8 cellular contexts compared by ENCODE assay signal in genomic region chr11:64229959-64230208, GRCh38. TPM values are rescaled to one million over a fixed set of nuclear protein-coding genes. Genes with fewer than 3 reads are reported as not detected.
DNase-seq lines count a peak whose midpoint lies in the region; ATAC-seq and TF ChIP-seq lines count a peak whose summit lies in the region.

No MANE protein-coding gene starts in this region.

- H3F3A ChIP-seq in PC-9 (ENCODE audit: insufficient read depth, low read depth) = peaks cover 26% of the 10 kb centered on the region

- H3K4me1 Mint-ChIP-seq in CD4-positive, CD25-positive, alpha-beta regulatory T cell = peaks cover 0 to 61% (median 34%) of the 10 kb centered on the region in 4 donors

- peak overlapping the region; percentile 76 for H3K4me2 ChIP-seq in PC-9

- POLR2A ChIA-PET in PC-9 (lab: Charles Lee; ENCODE audit: unreplicated experiment) = no interaction called here

- no TSS peak for BruUV-seq in PC-9 (replicated peaks; lab: Mats Ljungman, UMichigan)

- peak overlapping the region; percentile 87 to 93 (median 91) for H3K27ac Mint-ChIP-seq in CD4-positive, CD25-positive, alpha-beta regulatory T cell

- TF ChIP-seq CTCF in PC-9 (conservative IDR thresholded peaks at IDR 0.05) (no peak), epithelial cell of esophagus (IDR thresholded peaks at IDR 0.05; ENCODE audit: insufficient read depth, low read depth, low read length, missing control alignments) (no peak), neutrophil (IDR thresholded peaks at IDR 0.05) (no peak), GM10266 (IDR thresholded peaks at IDR 0.05; ENCODE audit: control insufficient read depth, insufficient read depth, low read depth, missing control alignments) (no peak)

- H3K79me2 ChIP-seq in PC-9 (ENCODE audit: low read depth) = peaks cover 31% of the 10 kb centered on the region

- H3K27me3 ChIP-seq in CD4-positive, CD25-positive, alpha-beta regulatory T cell (ENCODE audit: control insufficient read depth, insufficient read depth, low read length) = no peaks in the 10 kb centered on the region
- H3K27me3 ChIP-seq in PC-9 (ENCODE audit: insufficient read depth, low read depth) = no peaks in the 10 kb centered on the region
- H3K27me3 ChIP-seq in neutrophil = peaks cover 15% of the 10 kb centered on the region

- H3K9me2 ChIP-seq in PC-9 (ENCODE audit: insufficient read depth) = no peaks in the 10 kb centered on the region

- H3K36me3 ChIP-seq in CD4-positive, CD25-positive, alpha-beta regulatory T cell (ENCODE audit: control insufficient read depth, insufficient read depth, low read length) = no peaks in the 10 kb centered on the region
- H3K36me3 ChIP-seq in PC-9 (ENCODE audit: low read depth) (no peaks in the 10 kb centered on the region), neutrophil (no peaks in the 10 kb centered on the region)

- H3K36me3 Mint-ChIP-seq in CD4-positive, CD25-positive, alpha-beta regulatory T cell = no peaks in the 10 kb centered on the region

- H4K20me1 ChIP-seq in PC-9 (ENCODE audit: insufficient read depth) = peaks cover 3% of the 10 kb centered on the region

- intact Hi-C loops in PC-9 (cut with micrococcal nuclease; ENCODE audit: unreplicated experiment) = loop anchor here (1.0 to 5.0 kb wide), 2 partner anchors 10 to 43 kb away; partner anchors contain the start of gene STIP1

- peak overlapping the region; percentile 42 for H3K4me3 ChIP-seq in CD4-positive, CD25-positive, alpha-beta regulatory T cell (ENCODE audit: low read depth, low read length)
- H3K4me3 ChIP-seq in PC-9 = peak overlapping the region; percentile 81
- peak overlapping the region; percentile 80 for H3K4me3 ChIP-seq in epithelial cell of esophagus (ENCODE audit: low read length)
- H3K4me3 ChIP-seq in neutrophil (ENCODE audit: low read depth in 1 of 2, low read length in 1 of 2) = peak overlapping the region; percentile 77 to 96

- DNase-seq in CD4-positive, CD25-positive, alpha-beta regulatory T cell = no peak
- DNase-seq in PC-9 (no peak), epithelial cell of esophagus (ENCODE audit: low read depth) (no peak), GM10266 (ENCODE audit: extremely low spot score) (no peak), OCI-M1 (lab: John Stamatoyannopoulos, UW) (no peak)

- CTCF ChIA-PET in PC-9 (lab: Charles Lee) = no interaction called here

- H3K27me3 Mint-ChIP-seq in CD4-positive, CD25-positive, alpha-beta regulatory T cell = no peaks in the 10 kb centered on the region

- peak overlapping the region; percentile 89 to 98 (median 92) for H3K4me3 Mint-ChIP-seq in CD4-positive, CD25-positive, alpha-beta regulatory T cell

- ATAC-seq in CD4-positive, CD25-positive, alpha-beta regulatory T cell (ENCODE audit: low read depth in 2 of 2) = no peak
- ATAC-seq in GM19023 (IDR thresholded peaks at IDR 0.05; ENCODE audit: unreplicated experiment) = no peak
- no peak for ATAC-seq in GM21717 (IDR thresholded peaks at IDR 0.05; ENCODE audit: unreplicated experiment)

- H3K9me3 ChIP-seq in CD4-positive, CD25-positive, alpha-beta regulatory T cell (ENCODE audit: control insufficient read depth in 2 of 2, low read length in 2 of 2) = no peaks in the 10 kb centered on the region
- H3K9me3 ChIP-seq in PC-9 (ENCODE audit: insufficient read depth, low read depth) (no peaks in the 10 kb centered on the region), neutrophil (no peaks in the 10 kb centered on the region)

- no peaks in the 10 kb centered on the region for H3K9me3 Mint-ChIP-seq in CD4-positive, CD25-positive, alpha-beta regulatory T cell

- peak overlapping the region; percentile 86 for H3K27ac ChIP-seq in CD4-positive, CD25-positive, alpha-beta regulatory T cell (ENCODE audit: insufficient read depth, low read length, poor library complexity, severe bottlenecking)
- H3K27ac ChIP-seq in PC-9 (no peak overlapping the region), neutrophil (peak overlapping the region; percentile 97)

- peaks cover 57% of the 10 kb centered on the region for H3K4me1 ChIP-seq in CD4-positive, CD25-positive, alpha-beta regulatory T cell (ENCODE audit: control insufficient read depth, insufficient read depth, low read length, poor library complexity, severe bottlenecking)
- H3K4me1 ChIP-seq in PC-9 (replicated peaks; ENCODE audit: insufficient read depth) (peaks cover 32% of the 10 kb centered on the region), neutrophil (ENCODE audit: control insufficient read depth in 1 of 2, insufficient read depth in 1 of 2, low read depth in 1 of 2, low read length in 1 of 2) (peaks cover 60 to 68% of the 10 kb centered on the region in 2 experiments)

- H2AFZ ChIP-seq in PC-9 = peak overlapping the region; percentile 80; the same call in 1 of the 2 replicates

RNA-seq across cellular contexts. Expression of gene DNAJC4, which starts 0.5 kb away (rescaled TPM):
- total RNA-seq in CD4-positive, CD25-positive, alpha-beta regulatory T cell = 41.9 TPM
- polyA plus RNA-seq in CD4-positive, CD25-positive, alpha-beta regulatory T cell = 10 to 100 TPM; 18.1 to 22.8 (median 20.4) TPM
- total RNA-seq in PC-9 (2021) = 55.0 and 57.1 TPM in 2 replicates

RNA-seq across cellular contexts. Expression of gene NUDT22, which starts 3.8 kb away (rescaled TPM):
- total RNA-seq in CD4-positive, CD25-positive, alpha-beta regulatory T cell = 43.1 TPM
- polyA plus RNA-seq in CD4-positive, CD25-positive, alpha-beta regulatory T cell = 10 to 100 TPM; 35.8 to 46.9 (median 40.7) TPM
- total RNA-seq in PC-9 (2021) = 87.4 and 112 TPM in 2 replicates

RNA-seq across cellular contexts. Expression of gene TRPT1, which starts 3.9 kb away (rescaled TPM):
- total RNA-seq in CD4-positive, CD25-positive, alpha-beta regulatory T cell = 14.6 TPM
- polyA plus RNA-seq in CD4-positive, CD25-positive, alpha-beta regulatory T cell = 10 to 100 TPM; 33.2 to 37.0 (median 35.3) TPM
- 55.2 and 76.2 TPM in 2 replicates for total RNA-seq in PC-9 (2021)

RNA-seq across cellular contexts. Expression of gene VEGFB, which starts 4.5 kb away (rescaled TPM):
- 19.6 TPM for total RNA-seq in CD4-positive, CD25-positive, alpha-beta regulatory T cell
- polyA plus RNA-seq in CD4-positive, CD25-positive, alpha-beta regulatory T cell = 1 to 10 TPM; 6.5 to 8.6 (median 8.0) TPM
- total RNA-seq in PC-9 (2021) = 110 and 129 TPM in 2 replicates

RNA-seq across cellular contexts. Expression of gene FKBP2, which starts 11.0 kb away (rescaled TPM):
- total RNA-seq in CD4-positive, CD25-positive, alpha-beta regulatory T cell = 21.1 TPM
- 10 to 100 TPM; 36.8 to 47.8 (median 43.2) TPM for polyA plus RNA-seq in CD4-positive, CD25-positive, alpha-beta regulatory T cell
- 84.2 and 93.2 TPM in 2 replicates for total RNA-seq in PC-9 (2021)
